ENCODE assay signal across 26 cellular contexts in genomic region chr12:112488257-112488926, GRCh38.
"Had no signal": no experiment of that assay in that cellular context is flagged by ENCODE, and none has a peak within 500 bp of the region (broad histone marks: within the 10 kb centered on the region; RNA-seq: fewer than 3 reads in every experiment).

No MANE protein-coding gene starts in this region.

- H3K27ac Mint-ChIP-seq: activated CD4-positive, alpha-beta T cell treated with anti-CD3 and anti-CD28 coated beads, Interleukin-2, amount 10 ng/mL, durations not matched to agents 7 days and 5 days; activated CD8-positive, alpha-beta memory T cell treated with anti-CD3 and anti-CD28 coated beads, Interleukin-2, amount 10 ng/mL, durations not matched to agents 7 days and 5 days; activated CD8-positive, alpha-beta T cell treated with anti-CD3 and anti-CD28 coated beads for 36 hours; activated naive CD8-positive, alpha-beta T cell treated with anti-CD3 and anti-CD28 coated beads, Interleukin-2, amount 50 U/mL, for 24 hours; neural progenitor cell; T-cell; T-helper 2 cell treated with Interferon-gamma antibody and Interleukin-4, amounts not matched to agents 5 μg/mL and 100 μg/mL, for 36 hours had no signal

- H3K4me2 ChIP-seq: neural progenitor cell had no signal

- H3K4me3 ChIP-seq: colonic mucosa, esophagus squamous epithelium, heart right ventricle, lower lobe of right lung, neural progenitor cell, spleen, uterus had no signal

- H3K4me3 Mint-ChIP-seq: activated CD4-positive, alpha-beta T cell treated with anti-CD3 and anti-CD28 coated beads, Interleukin-2, amount 10 ng/mL, durations not matched to agents 7 days and 5 days; activated CD8-positive, alpha-beta memory T cell treated with anti-CD3 and anti-CD28 coated beads, Interleukin-2, amount 10 ng/mL, durations not matched to agents 7 days and 5 days; activated CD8-positive, alpha-beta T cell treated with anti-CD3 and anti-CD28 coated beads for 36 hours; activated naive CD8-positive, alpha-beta T cell treated with anti-CD3 and anti-CD28 coated beads, Interleukin-2, amount 50 U/mL, for 24 hours; naive thymus-derived CD4-positive, alpha-beta T cell; neural progenitor cell; T-cell; T-helper 2 cell treated with Interferon-gamma antibody and Interleukin-4, amounts not matched to agents 5 μg/mL and 100 μg/mL, for 36 hours had no signal

- H3K27ac ChIP-seq: brain microvascular endothelial cell, colonic mucosa, esophagus squamous epithelium, heart right ventricle, lower lobe of right lung, neural progenitor cell, spleen, uterus, WERI-Rb-1 had no signal

- H2AFZ ChIP-seq: neural progenitor cell had no signal

- H3K36me3 ChIP-seq: neural progenitor cell, uterus had no signal

- FAIRE-seq: kidney had no signal

- H3K4me1 ChIP-seq: colonic mucosa, esophagus squamous epithelium, heart right ventricle, lower lobe of right lung, neural progenitor cell, spleen, uterus had no signal

- ATAC-seq: activated CD8-positive, alpha-beta memory T cell treated with anti-CD3 and anti-CD28 coated beads, Interleukin-2, amount 10 ng/mL, durations not matched to agents 7 days and 5 days; activated CD8-positive, alpha-beta T cell treated with anti-CD3 and anti-CD28 coated beads for 36 hours; activated naive CD8-positive, alpha-beta T cell treated with anti-CD3 and anti-CD28 coated beads, Interleukin-2, amount 50 U/mL, for 24 hours; heart right ventricle; left lobe of liver; lower lobe of right lung; naive thymus-derived CD4-positive, alpha-beta T cell; T-cell had no signal

- H3K27me3 Mint-ChIP-seq: activated CD4-positive, alpha-beta T cell treated with anti-CD3 and anti-CD28 coated beads, Interleukin-2, amount 10 ng/mL, durations not matched to agents 7 days and 5 days; activated CD8-positive, alpha-beta memory T cell treated with anti-CD3 and anti-CD28 coated beads, Interleukin-2, amount 10 ng/mL, durations not matched to agents 7 days and 5 days; activated CD8-positive, alpha-beta T cell treated with anti-CD3 and anti-CD28 coated beads for 36 hours; activated naive CD8-positive, alpha-beta T cell treated with anti-CD3 and anti-CD28 coated beads, Interleukin-2, amount 50 U/mL, for 24 hours; naive thymus-derived CD4-positive, alpha-beta T cell; T-cell had no signal

- DNase-seq: activated CD4-positive, alpha-beta T cell treated with anti-CD3 and anti-CD28 coated beads, Interleukin-2, amount 10 ng/mL, durations not matched to agents 7 days and 5 days; activated CD4-positive, CD25-positive, alpha-beta regulatory T cell treated with anti-CD3 and anti-CD28 coated beads, Interleukin-2, amount 50 U/mL, for 72 hours; activated CD8-positive, alpha-beta memory T cell treated with anti-CD3 and anti-CD28 coated beads, Interleukin-2, amount 10 ng/mL, durations not matched to agents 7 days and 5 days; activated CD8-positive, alpha-beta T cell treated with anti-CD3 and anti-CD28 coated beads for 36 hours; activated effector memory CD4-positive, alpha-beta T cell treated with anti-CD3 and anti-CD28 coated beads, Interleukin-2, amount 50 U/mL, for 16 hours; activated naive CD4-positive, alpha-beta T cell treated with anti-CD3 and anti-CD28 coated beads, Interleukin-2, amount 50 U/mL, for 16 hours; activated naive CD8-positive, alpha-beta T cell treated with anti-CD3 and anti-CD28 coated beads, Interleukin-2, amount 50 U/mL, for 24 hours; activated T-cell treated with anti-CD3 and anti-CD28 coated beads for 4 hours; brain microvascular endothelial cell; central memory CD4-positive, alpha-beta T cell; colonic mucosa; esophagus squamous epithelium; heart right ventricle; kidney; lower lobe of right lung; naive thymus-derived CD4-positive, alpha-beta T cell; spleen; stimulated activated CD4-positive, alpha-beta T cell treated with anti-CD3 and anti-CD28 coated beads, Interleukin-4, amount 100 ng/mL, for 1 hour; stimulated activated naive CD4-positive, alpha-beta T cell; T-cell; trophoblast cell; uterus; WERI-Rb-1 had no signal

- H3K9me3 ChIP-seq: colonic mucosa, esophagus squamous epithelium, heart right ventricle, lower lobe of right lung, spleen, uterus had no signal

- H3K9me3 Mint-ChIP-seq: activated CD4-positive, alpha-beta T cell treated with anti-CD3 and anti-CD28 coated beads, Interleukin-2, amount 10 ng/mL, durations not matched to agents 7 days and 5 days; activated CD8-positive, alpha-beta T cell treated with anti-CD3 and anti-CD28 coated beads for 36 hours; activated naive CD8-positive, alpha-beta T cell treated with anti-CD3 and anti-CD28 coated beads, Interleukin-2, amount 50 U/mL, for 24 hours; neural progenitor cell; T-cell; T-helper 2 cell treated with Interferon-gamma antibody and Interleukin-4, amounts not matched to agents 5 μg/mL and 100 μg/mL, for 36 hours had no signal

- H3K27me3 ChIP-seq: brain microvascular endothelial cell, colonic mucosa, esophagus squamous epithelium, heart right ventricle, neural progenitor cell, spleen, uterus had no signal

- H3K4me1 Mint-ChIP-seq: activated CD4-positive, alpha-beta T cell treated with anti-CD3 and anti-CD28 coated beads, Interleukin-2, amount 10 ng/mL, durations not matched to agents 7 days and 5 days; activated CD8-positive, alpha-beta memory T cell treated with anti-CD3 and anti-CD28 coated beads, Interleukin-2, amount 10 ng/mL, durations not matched to agents 7 days and 5 days; activated naive CD8-positive, alpha-beta T cell treated with anti-CD3 and anti-CD28 coated beads, Interleukin-2, amount 50 U/mL, for 24 hours; neural progenitor cell; T-cell had no signal

- H3K9ac ChIP-seq: neural progenitor cell had no signal
